Comparison of ENCODE assay signal across 22 cellular contexts in genomic region chr1:205770618-205771017, GRCh38. TPM values are rescaled to one million over a fixed set of nuclear protein-coding genes. Genes with fewer than 3 reads are reported as not detected.
DNase-seq lines count a peak whose midpoint lies in the region; ATAC-seq and TF ChIP-seq lines count a peak whose summit lies in the region.
"Had no signal": no experiment of that assay in that cellular context is flagged by ENCODE, and none has a peak within 500 bp of the region (broad histone marks: within the 10 kb centered on the region; RNA-seq: fewer than 3 reads in every experiment).

No MANE protein-coding gene starts in this region.

- no peak overlapping the region for H3K4me3 ChIP-seq in CD4-positive, alpha-beta memory T cell (ENCODE audit: low read length in 2 of 2)
- H3K4me3 ChIP-seq in naive thymus-derived CD4-positive, alpha-beta T cell (ENCODE audit: low read length) = no peak overlapping the region
- no peak overlapping the region for H3K4me3 ChIP-seq in Peyer's patch
- H3K4me3 ChIP-seq: heart left ventricle, K562, SK-N-MC, thoracic aorta had no signal

- DNase-seq in CD4-positive, alpha-beta memory T cell = no peak
- DNase-seq in naive thymus-derived CD4-positive, alpha-beta T cell = no peak
- DNase-seq in Peyer's patch = no peak
- no peak for DNase-seq in Calu3
- no peak for DNase-seq in NCI-H1930 (lab: John Stamatoyannopoulos, UW)
- DNase-seq: activated CD4-positive, CD25-positive, alpha-beta regulatory T cell treated with anti-CD3 and anti-CD28 coated beads, Interleukin-2, amount 50 U/mL, for 72 hours; activated CD8-positive, alpha-beta memory T cell treated with anti-CD3 and anti-CD28 coated beads, Interleukin-2, amount 50 U/mL, for 4 hours; COR-L47; DND-41; heart left ventricle; left colon; MM.1S; NCI-H1436 treated with DMSO at 0.1 percent for 48 hours; NCI-H524; stimulated activated CD4-positive, alpha-beta T cell treated with anti-CD3 and anti-CD28 coated beads, Interleukin-1b, Interleukin-23, amount 100 ng/mL, for 48 hours; T1000 had no signal

- H3K27me3 Mint-ChIP-seq in CD4-positive, alpha-beta memory T cell = no peaks in the 10 kb centered on the region
- no peaks in the 10 kb centered on the region for H3K27me3 Mint-ChIP-seq in activated naive CD8-positive, alpha-beta T cell
- no peaks in the 10 kb centered on the region for H3K27me3 Mint-ChIP-seq in naive thymus-derived CD4-positive, alpha-beta T cell
- peaks cover 7% of the 10 kb centered on the region for H3K27me3 Mint-ChIP-seq in Calu3 (ENCODE audit: unreplicated experiment)
- H3K27me3 Mint-ChIP-seq: dendritic cell treated with granulocyte-macrophage colony-stimulating factor and Interleukin-4, amounts not matched to agents 40 ng/mL and 50 ng/mL, for 4 days had no signal

- no peaks in the 10 kb centered on the region for H3K9me3 Mint-ChIP-seq in CD4-positive, alpha-beta memory T cell
- H3K9me3 Mint-ChIP-seq in activated naive CD8-positive, alpha-beta T cell (ENCODE audit: low read depth) = no peaks in the 10 kb centered on the region
- peaks cover 0 to 2% (median 0%) of the 10 kb centered on the region in 11 donors for H3K9me3 Mint-ChIP-seq in naive thymus-derived CD4-positive, alpha-beta T cell
- no peaks in the 10 kb centered on the region for H3K9me3 Mint-ChIP-seq in Calu3 (ENCODE audit: low read depth, unreplicated experiment)
- H3K9me3 Mint-ChIP-seq: dendritic cell treated with granulocyte-macrophage colony-stimulating factor and Interleukin-4, amounts not matched to agents 40 ng/mL and 50 ng/mL, for 4 days had no signal

- TF ChIP-seq CTCF in C4-2B (conservative IDR thresholded peaks at IDR 0.05) (no peak), Peyer's patch (IDR thresholded peaks at IDR 0.05) (no peak), Calu3 (IDR thresholded peaks at IDR 0.05; ENCODE audit: unreplicated experiment) (no peak)

- POLR2A ChIA-PET in CD4-positive, alpha-beta memory T cell (lab: Charles Lee; ENCODE audit: partially characterized antibody) = interaction anchor here (3.1 kb wide), 1 partner anchor 22 kb away, joined by 17 read pairs; the partner anchor contains the start of gene NUCKS1
- POLR2A ChIA-PET in naive thymus-derived CD4-positive, alpha-beta T cell (lab: Charles Lee) = interaction anchor here (0.7 to 6.9 kb wide), 4 partner anchors 11 to 78 kb away, joined by 3 to 85 read pairs (median 6); partner anchors contain the start of gene NUCKS1

- H3K27me3 ChIP-seq in CD4-positive, alpha-beta memory T cell (ENCODE audit: insufficient read depth, low read length) = no peaks in the 10 kb centered on the region
- H3K27me3 ChIP-seq in naive thymus-derived CD4-positive, alpha-beta T cell (ENCODE audit: control insufficient read depth in 2 of 2, insufficient read depth in 2 of 2, low read length in 2 of 2) = no peaks in the 10 kb centered on the region
- H3K27me3 ChIP-seq in Peyer's patch = no peaks in the 10 kb centered on the region
- H3K27me3 ChIP-seq: heart left ventricle had no signal

- no peaks in the 10 kb centered on the region for H3K9me3 ChIP-seq in CD4-positive, alpha-beta memory T cell (ENCODE audit: control insufficient read depth in 1 of 2, low read length in 2 of 2)
- no peaks in the 10 kb centered on the region for H3K9me3 ChIP-seq in naive thymus-derived CD4-positive, alpha-beta T cell (ENCODE audit: control insufficient read depth in 2 of 3, low read length in 3 of 3)
- H3K9me3 ChIP-seq in Peyer's patch = no peaks in the 10 kb centered on the region
- H3K9me3 ChIP-seq: heart left ventricle, thoracic aorta had no signal

- H3K4me3 Mint-ChIP-seq in CD4-positive, alpha-beta memory T cell = peak overlapping the region in 4 of 8 donors; percentile 45 to 98 (median 52)
- no peak overlapping the region for H3K4me3 Mint-ChIP-seq in activated naive CD8-positive, alpha-beta T cell
- peak overlapping the region in 5 of 10 donors; percentile 29 to 97 (median 91) for H3K4me3 Mint-ChIP-seq in naive thymus-derived CD4-positive, alpha-beta T cell
- H3K4me3 Mint-ChIP-seq in Calu3 (ENCODE audit: low read depth, unreplicated experiment) = no peak overlapping the region
- H3K4me3 Mint-ChIP-seq: dendritic cell treated with granulocyte-macrophage colony-stimulating factor and Interleukin-4, amounts not matched to agents 40 ng/mL and 50 ng/mL, for 4 days had no signal

- peaks cover 34% of the 10 kb centered on the region for H3K4me1 ChIP-seq in CD4-positive, alpha-beta memory T cell (ENCODE audit: insufficient read depth, low read length)
- H3K4me1 ChIP-seq in naive thymus-derived CD4-positive, alpha-beta T cell (ENCODE audit: control insufficient read depth in 2 of 2, insufficient read depth in 2 of 2, low read length in 2 of 2) = peaks cover 9 to 21% of the 10 kb centered on the region in 2 donors
- peaks cover 0 to 6% (median 6%) of the 10 kb centered on the region in 4 donors for H3K4me1 ChIP-seq in Peyer's patch

- BruUV-seq in Calu3 (replicated peaks; lab: Mats Ljungman, UMichigan) = no TSS peak

- intact Hi-C loops in CD4-positive, alpha-beta memory T cell (cut with micrococcal nuclease) = loop anchor here (5.0 kb wide), 1 partner anchor 33 kb away; no protein-coding TSS in a partner anchor
- intact Hi-C loops in naive thymus-derived CD4-positive, alpha-beta T cell (cut with micrococcal nuclease) = loop anchor here (1.0 to 10.0 kb wide), 6 partner anchors 38 to 646 kb away; partner anchors contain the start of gene RBBP5 (in 1 of the 2)
- intact Hi-C loops in Calu3 (cut with micrococcal nuclease; ENCODE audit: unreplicated experiment) = no loop called here

- H3K27ac Mint-ChIP-seq in CD4-positive, alpha-beta memory T cell = peak overlapping the region; percentile 63 to 97 (median 92)
- peak overlapping the region; percentile 80 for H3K27ac Mint-ChIP-seq in activated naive CD8-positive, alpha-beta T cell
- peak overlapping the region; percentile 33 to 99 (median 96) for H3K27ac Mint-ChIP-seq in naive thymus-derived CD4-positive, alpha-beta T cell
- no peak overlapping the region for H3K27ac Mint-ChIP-seq in Calu3 (ENCODE audit: unreplicated experiment)
- H3K27ac Mint-ChIP-seq: dendritic cell treated with granulocyte-macrophage colony-stimulating factor and Interleukin-4, amounts not matched to agents 40 ng/mL and 50 ng/mL, for 4 days had no signal

- peaks cover 28 to 64% (median 47%) of the 10 kb centered on the region in 4 donors for H3K4me1 Mint-ChIP-seq in CD4-positive, alpha-beta memory T cell
- peaks cover 54% of the 10 kb centered on the region for H3K4me1 Mint-ChIP-seq in activated naive CD8-positive, alpha-beta T cell (ENCODE audit: low read depth)
- peaks cover 27 to 58% (median 54%) of the 10 kb centered on the region in 7 donors for H3K4me1 Mint-ChIP-seq in naive thymus-derived CD4-positive, alpha-beta T cell
- peaks cover 11% of the 10 kb centered on the region for H3K4me1 Mint-ChIP-seq in Calu3 (ENCODE audit: low read depth, unreplicated experiment)

- peaks cover 18 to 76% of the 10 kb centered on the region in 2 donors for H3K36me3 Mint-ChIP-seq in CD4-positive, alpha-beta memory T cell
- no peaks in the 10 kb centered on the region for H3K36me3 Mint-ChIP-seq in activated naive CD8-positive, alpha-beta T cell
- peaks cover 0 to 32% (median 22%) of the 10 kb centered on the region in 5 donors for H3K36me3 Mint-ChIP-seq in naive thymus-derived CD4-positive, alpha-beta T cell
- H3K36me3 Mint-ChIP-seq in Calu3 (ENCODE audit: insufficient read depth, unreplicated experiment) = peaks cover 21% of the 10 kb centered on the region

- no peak for TF ChIP-seq POLR2A in Peyer's patch (IDR thresholded peaks at IDR 0.05)

- no peak for ATAC-seq in naive thymus-derived CD4-positive, alpha-beta T cell
- ATAC-seq: heart left ventricle, K562, left colon had no signal

- H3K27ac ChIP-seq in C4-2B (peak overlapping the region; percentile 21; the same call in 1 of the 2 replicates), Peyer's patch (no peak overlapping the region)
- no peak overlapping the region for H3K27ac ChIP-seq in CD4-positive, alpha-beta memory T cell (ENCODE audit: low read depth, low read length)
- H3K27ac ChIP-seq in naive thymus-derived CD4-positive, alpha-beta T cell (ENCODE audit: low read depth, low read length) = no peak overlapping the region
- H3K27ac ChIP-seq: heart left ventricle, SK-N-MC, thoracic aorta had no signal

- H3K36me3 ChIP-seq in CD4-positive, alpha-beta memory T cell (ENCODE audit: insufficient read depth, low read length) = peaks cover 21% of the 10 kb centered on the region
- peaks cover 12 to 31% (median 16%) of the 10 kb centered on the region in 3 experiments for H3K36me3 ChIP-seq in naive thymus-derived CD4-positive, alpha-beta T cell (ENCODE audit: control insufficient read depth in 2 of 3, insufficient read depth in 3 of 3, low read length in 3 of 3)
- H3K36me3 ChIP-seq in Peyer's patch = peaks cover 0 to 5% (median 0%) of the 10 kb centered on the region in 3 donors

- CTCF ChIA-PET in CD4-positive, alpha-beta memory T cell (lab: Charles Lee; ENCODE audit: partially characterized antibody) = interaction anchor here (0.8 kb wide), 1 partner anchor 207 kb away, joined by 3 read pairs; no protein-coding TSS in a partner anchor
- CTCF ChIA-PET in naive thymus-derived CD4-positive, alpha-beta T cell (lab: Charles Lee) = no interaction called here
- CTCF ChIA-PET in Calu3 (lab: Charles Lee) = interaction anchor here (0.6 kb wide), 1 partner anchor 113 kb away, joined by 3 read pairs; no protein-coding TSS in a partner anchor

RNA-seq across cellular contexts. Expression of gene RAB29, which starts 4.7 kb away (rescaled TPM):
- 10 to 100 TPM; 59.7 to 62.0 TPM for total RNA-seq in CD4-positive, alpha-beta memory T cell
- 100 to 1,000 TPM in 1 of 2 donors, 10 to 100 TPM in 1; 96.6 to 102 TPM for polyA plus RNA-seq in CD4-positive, alpha-beta memory T cell
- 10 to 100 TPM; 23.9 to 55.5 (median 45.9) TPM for total RNA-seq in naive thymus-derived CD4-positive, alpha-beta T cell
- polyA plus RNA-seq in naive thymus-derived CD4-positive, alpha-beta T cell = 10 to 100 TPM; 57.3 to 76.6 TPM
- 10 to 100 TPM in 3 of 4 donors, 1 to 10 TPM in 1; 8.3 to 96.6 (median 22.0) TPM for total RNA-seq in Peyer's patch
- 27.1 and 29.5 TPM in 2 replicates for total RNA-seq in Calu3 (2022)

RNA-seq across cellular contexts. Expression of gene NUCKS1, which starts 20.6 kb away (rescaled TPM):
- 100 to 1,000 TPM; 111 to 117 TPM for total RNA-seq in CD4-positive, alpha-beta memory T cell
- 10 to 100 TPM in 1 of 2 donors, 1 to 10 TPM in 1; 9.0 to 13.3 TPM for polyA plus RNA-seq in CD4-positive, alpha-beta memory T cell
- total RNA-seq in naive thymus-derived CD4-positive, alpha-beta T cell = 100 to 1,000 TPM in 4 of 5 experiments, 10 to 100 TPM in 1; 70.4 to 164 (median 122) TPM
- 10 to 100 TPM; 12.5 to 18.7 TPM for polyA plus RNA-seq in naive thymus-derived CD4-positive, alpha-beta T cell
- total RNA-seq in Peyer's patch (10 to 100 TPM; 21.1 to 64.5 (median 41.5) TPM), Calu3 (2022) (242 and 276 TPM in 2 replicates)

RNA-seq across cellular contexts. Expression of gene SLC41A1, which starts 42.4 kb away (rescaled TPM):
- 10 to 100 TPM; 26.1 to 26.3 TPM for total RNA-seq in CD4-positive, alpha-beta memory T cell
- 10 to 100 TPM in 1 of 2 donors, 1 to 10 TPM in 1; 9.1 to 14.3 TPM for polyA plus RNA-seq in CD4-positive, alpha-beta memory T cell
- 10 to 100 TPM; 16.5 to 32.0 (median 27.8) TPM for total RNA-seq in naive thymus-derived CD4-positive, alpha-beta T cell
- polyA plus RNA-seq in naive thymus-derived CD4-positive, alpha-beta T cell = 10 to 100 TPM in 1 of 2 donors, 1 to 10 TPM in 1; 9.1 to 15.9 TPM
- total RNA-seq in Peyer's patch (10 to 100 TPM in 1 of 4 donors, 1 to 10 TPM in 3; 4.0 to 21.5 (median 6.8) TPM), Calu3 (2022) (27.8 and 31.9 TPM in 2 replicates)
